In the genomic region with DNA sequence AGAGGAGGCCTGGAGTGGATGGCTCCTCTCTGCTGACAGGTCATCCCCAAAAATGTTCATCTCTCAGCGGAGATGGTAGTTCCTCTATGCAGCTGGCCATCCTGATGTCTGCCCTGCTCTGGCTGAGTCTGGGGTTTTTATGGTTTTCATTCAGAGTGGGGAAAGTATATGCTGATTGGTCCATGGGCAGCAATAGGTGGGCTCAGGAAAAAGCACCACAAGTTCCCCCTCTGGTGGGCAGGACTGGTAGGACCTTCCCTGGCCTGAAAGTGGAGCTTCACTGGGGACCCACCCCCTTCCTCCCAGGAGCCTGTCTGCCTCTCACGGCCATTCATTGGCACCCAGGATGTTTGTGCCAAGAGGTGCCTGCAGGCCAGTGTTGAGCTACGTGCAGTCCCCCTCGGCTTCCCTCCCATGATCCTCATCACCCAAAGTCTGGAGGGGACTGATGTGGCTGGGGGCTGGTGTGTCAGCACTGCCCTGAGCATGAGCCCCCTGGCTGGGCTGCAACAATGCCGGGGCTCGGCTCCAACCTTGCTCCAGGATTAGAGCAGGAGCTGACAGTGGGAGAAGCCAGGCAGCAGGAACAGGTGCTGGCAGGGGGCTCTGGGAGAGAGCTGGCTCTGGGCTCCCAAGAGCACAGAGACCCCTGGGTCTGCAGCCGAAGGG, we compare ENCODE assay signal across 7 cellular contexts. TPM values are rescaled to one million over a fixed set of nuclear protein-coding genes. Genes with fewer than 3 reads are reported as not detected.
DNase-seq lines count a peak whose midpoint lies in the region; TF ChIP-seq lines count a peak whose summit lies in the region.

No MANE protein-coding gene starts in this region.

- no peaks in the 10 kb centered on the region for H4K20me1 ChIP-seq in KMS-11 (ENCODE audit: insufficient read depth)

- H3K36me3 ChIP-seq in KMS-11 (ENCODE audit: insufficient read depth), result no peaks in the 10 kb centered on the region

- no peak overlapping the region for H3K4me3 Mint-ChIP-seq in mesothelial cell of epicardium
- H3K4me3 Mint-ChIP-seq in T-helper 2 cell treated with Interferon-gamma antibody and Interleukin-4, amounts not matched to agents 5 μg/mL and 100 μg/mL, for 36 hours, result no peak overlapping the region

- H3K4me2 ChIP-seq in KMS-11, result no peak overlapping the region

- H3K4me3 ChIP-seq in KMS-11 (IDR thresholded peaks at IDR 0.05; ENCODE audit: insufficient read depth, low read depth, low read length) (no peak overlapping the region), astrocyte of the spinal cord (ENCODE audit: low read depth, low read length) (no peak overlapping the region)

- DNase-seq in ELR (ENCODE audit: low read depth) (peak; percentile 56), astrocyte of the spinal cord (ENCODE audit: low read depth, low spot score) (no peak), mesothelial cell of epicardium (ENCODE audit: low spot score in 2 of 2, unreplicated experiment in 2 of 2) (peak; percentile 41 to 77), SKM-1 treated with dmso at 0.1 percent for 144 hours (lab: John Stamatoyannopoulos, UW; ENCODE audit: unreplicated experiment) (no peak), midbrain (lab: John Stamatoyannopoulos, UW) (no peak)
- no peak for DNase-seq in T-helper 2 cell treated with Interferon-gamma antibody and Interleukin-4, amounts not matched to agents 5 μg/mL and 100 μg/mL, for 36 hours (ENCODE audit: low spot score)

- peak; percentile 43 for TF ChIP-seq CTCF in KMS-11 (conservative IDR thresholded peaks at IDR 0.05; ENCODE audit: low read depth, low read length)
- TF ChIP-seq CTCF in astrocyte of the spinal cord (IDR thresholded peaks at IDR 0.05; ENCODE audit: low read depth, low read length), result peak; percentile 32
- TF ChIP-seq CTCF in mesothelial cell of epicardium (IDR thresholded peaks at IDR 0.05; ENCODE audit: unreplicated experiment), result peak; percentile 63

- no peaks in the 10 kb centered on the region for H3K4me1 Mint-ChIP-seq in mesothelial cell of epicardium
- H3K4me1 Mint-ChIP-seq in T-helper 2 cell treated with Interferon-gamma antibody and Interleukin-4, amounts not matched to agents 5 μg/mL and 100 μg/mL, for 36 hours (ENCODE audit: low read depth), result no peaks in the 10 kb centered on the region

- no peaks in the 10 kb centered on the region for H3K79me2 ChIP-seq in KMS-11 (ENCODE audit: insufficient read depth, low read depth)

- H2AFZ ChIP-seq in KMS-11 (ENCODE audit: low read depth), result no peak overlapping the region

- H3K27ac Mint-ChIP-seq in mesothelial cell of epicardium, result no peak overlapping the region
- H3K27ac Mint-ChIP-seq in T-helper 2 cell treated with Interferon-gamma antibody and Interleukin-4, amounts not matched to agents 5 μg/mL and 100 μg/mL, for 36 hours, result no peak overlapping the region

- H3K27me3 ChIP-seq in KMS-11 (ENCODE audit: insufficient read depth, low read depth), result no peaks in the 10 kb centered on the region

- H3K36me3 Mint-ChIP-seq in mesothelial cell of epicardium, result no peaks in the 10 kb centered on the region
- H3K36me3 Mint-ChIP-seq in T-helper 2 cell treated with Interferon-gamma antibody and Interleukin-4, amounts not matched to agents 5 μg/mL and 100 μg/mL, for 36 hours (ENCODE audit: low read depth), result no peaks in the 10 kb centered on the region

- H3K9ac ChIP-seq in KMS-11, result no peak overlapping the region

- H3K9me3 Mint-ChIP-seq in mesothelial cell of epicardium, result peaks cover 15% of the 10 kb centered on the region
- H3K9me3 Mint-ChIP-seq in T-helper 2 cell treated with Interferon-gamma antibody and Interleukin-4, amounts not matched to agents 5 μg/mL and 100 μg/mL, for 36 hours, result no peaks in the 10 kb centered on the region

- H3K27me3 Mint-ChIP-seq in mesothelial cell of epicardium (ENCODE audit: low read depth), result peaks cover 24% of the 10 kb centered on the region
- H3K27me3 Mint-ChIP-seq in T-helper 2 cell treated with Interferon-gamma antibody and Interleukin-4, amounts not matched to agents 5 μg/mL and 100 μg/mL, for 36 hours (ENCODE audit: low read depth), result peaks cover 31% of the 10 kb centered on the region

- in situ Hi-C loops in astrocyte of the spinal cord (cut with HindIII; ENCODE audit: low sequenced_read_pairs), result no loop called here

- no peak overlapping the region for H3K27ac ChIP-seq in KMS-11

- no peaks in the 10 kb centered on the region for H3K4me1 ChIP-seq in KMS-11 (ENCODE audit: low read depth, poor library complexity, severe bottlenecking)

RNA-seq across cellular contexts. Expression of gene BLOC1S6, which starts 13.1 kb away (rescaled TPM):
- total RNA-seq in mesothelial cell of epicardium, result 41.7 to 44.3 TPM (median 43.6 TPM) in 3 replicates

RNA-seq across cellular contexts. Expression of gene SLC30A4, which starts 51.5 kb away (rescaled TPM):
- 14.9 to 15.4 TPM (median 15.0 TPM) in 3 replicates for total RNA-seq in mesothelial cell of epicardium

Comparison
In these comparisons a context has a peak if more than half of its experiments do, and no peak if none do; other contexts are left out.
1. DNase-seq: peak in ELR (single experiment) and mesothelial cell of epicardium (2 of 2); none in astrocyte of the spinal cord (single experiment), SKM-1 treated with dmso at 0.1 percent for 144 hours (single experiment), T-helper 2 cell treated with Interferon-gamma antibody and Interleukin-4, amounts not matched to agents 5 μg/mL and 100 μg/mL, for 36 hours (single experiment) and midbrain (single experiment).
2. Peak in every context shown above with its lines, with median percentiles within 50 percentile points of each other: CTCF ChIP-seq.